In the genomic region with DNA sequence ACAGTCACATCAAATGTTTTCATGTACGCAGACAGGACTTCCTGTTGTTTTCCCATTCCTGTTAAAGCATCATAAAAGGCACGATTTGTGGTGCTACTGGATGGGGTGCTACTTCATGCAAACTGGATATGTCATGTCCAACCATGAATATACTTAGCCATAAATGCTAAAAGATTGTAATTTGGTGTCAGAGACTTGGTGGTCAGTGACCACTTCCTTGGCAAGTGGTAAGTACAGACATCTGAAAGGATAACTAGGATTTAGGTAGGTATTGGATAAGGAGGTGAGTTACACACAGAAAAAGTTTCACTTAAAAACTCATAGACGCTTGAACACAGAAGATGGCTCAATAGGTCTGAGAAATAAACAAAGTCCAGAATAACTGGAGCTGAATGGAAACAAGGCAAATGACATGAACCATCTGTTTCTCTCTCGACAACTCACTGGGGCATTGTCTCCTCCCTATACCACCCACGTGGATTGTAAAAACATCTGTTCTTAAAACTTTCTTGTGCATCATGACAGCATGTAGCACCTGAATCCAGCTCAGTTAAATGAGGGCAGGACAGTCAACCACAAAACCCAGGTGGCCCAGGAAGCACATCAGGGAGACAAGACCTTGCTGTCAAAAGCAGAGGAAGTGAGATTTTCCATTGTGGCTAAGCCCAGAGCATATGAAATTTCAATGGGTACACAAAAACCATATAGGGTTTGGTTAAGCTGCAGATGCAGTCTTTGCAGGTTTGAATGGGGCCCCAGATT, we compare ENCODE assay signal across 9 cellular contexts. TPM values are rescaled to one million over a fixed set of nuclear protein-coding genes. Genes with fewer than 3 reads are reported as not detected.
DNase-seq lines count a peak whose midpoint lies in the region; ATAC-seq lines count a peak whose summit lies in the region.
"Had no signal": no experiment of that assay in that cellular context is flagged by ENCODE, and none has a peak within 500 bp of the region (broad histone marks: within the 10 kb centered on the region; RNA-seq: fewer than 3 reads in every experiment).

No MANE protein-coding gene starts in this region.

- H3K27ac Mint-ChIP-seq in CD8-positive, alpha-beta memory T cell: peak overlapping the region; percentile 78 to 97 (median 86)
- H3K27ac Mint-ChIP-seq in activated naive CD8-positive, alpha-beta T cell treated with anti-CD3 and anti-CD28 coated beads for 36 hours: peak overlapping the region; percentile 60

- H3K9me3 Mint-ChIP-seq in CD8-positive, alpha-beta memory T cell: peaks cover 0 to 4% (median 0%) of the 10 kb centered on the region in 5 donors
- peaks cover 3% of the 10 kb centered on the region for H3K9me3 Mint-ChIP-seq in activated naive CD8-positive, alpha-beta T cell treated with anti-CD3 and anti-CD28 coated beads for 36 hours

- no peak overlapping the region for H3K4me3 ChIP-seq in CD8-positive, alpha-beta memory T cell (ENCODE audit: low read length)
- H3K4me3 ChIP-seq: SJSA1 had no signal

- CTCF ChIA-PET in CD8-positive, alpha-beta memory T cell (lab: Charles Lee): interaction anchor here (1.1 to 2.3 kb wide), 9 partner anchors 9 to 120 kb away, joined by 3 to 7 read pairs (median 4); no protein-coding TSS in a partner anchor

- H3K27ac ChIP-seq in CD8-positive, alpha-beta memory T cell (ENCODE audit: low read depth, low read length): no peak overlapping the region
- H3K27ac ChIP-seq: SJSA1 had no signal

- peaks cover 0 to 12% (median 0%) of the 10 kb centered on the region in 3 donors for H3K36me3 Mint-ChIP-seq in CD8-positive, alpha-beta memory T cell
- H3K36me3 Mint-ChIP-seq in activated naive CD8-positive, alpha-beta T cell treated with anti-CD3 and anti-CD28 coated beads for 36 hours: peaks cover 3% of the 10 kb centered on the region

- H3K4me3 Mint-ChIP-seq in CD8-positive, alpha-beta memory T cell: peak overlapping the region in 6 of 7 donors; percentile 27 to 65 (median 54)
- H3K4me3 Mint-ChIP-seq in activated naive CD8-positive, alpha-beta T cell treated with anti-CD3 and anti-CD28 coated beads for 36 hours: no peak overlapping the region

- H3K27me3 Mint-ChIP-seq in CD8-positive, alpha-beta memory T cell: no peaks in the 10 kb centered on the region
- H3K27me3 Mint-ChIP-seq in activated naive CD8-positive, alpha-beta T cell treated with anti-CD3 and anti-CD28 coated beads for 36 hours: peaks cover 2% of the 10 kb centered on the region

- no peaks in the 10 kb centered on the region for H3K9me3 ChIP-seq in CD8-positive, alpha-beta memory T cell (ENCODE audit: low read length)
- H3K9me3 ChIP-seq: SJSA1 had no signal

- peaks cover 31% of the 10 kb centered on the region for H3K4me1 ChIP-seq in CD8-positive, alpha-beta memory T cell (ENCODE audit: insufficient read depth, low read length)

- peaks cover 42 to 51% (median 50%) of the 10 kb centered on the region in 3 donors for H3K4me1 Mint-ChIP-seq in CD8-positive, alpha-beta memory T cell
- peaks cover 48% of the 10 kb centered on the region for H3K4me1 Mint-ChIP-seq in activated naive CD8-positive, alpha-beta T cell treated with anti-CD3 and anti-CD28 coated beads for 36 hours

- POLR2A ChIA-PET in CD8-positive, alpha-beta memory T cell (lab: Charles Lee): interaction anchor here (1.0 to 1.3 kb wide), 3 partner anchors 8 to 36 kb away, joined by 3 to 4 read pairs (median 3); no protein-coding TSS in a partner anchor

- H3K27me3 ChIP-seq in CD8-positive, alpha-beta memory T cell (ENCODE audit: insufficient read depth, low read length, poor library complexity, severe bottlenecking): no peaks in the 10 kb centered on the region
- H3K27me3 ChIP-seq: SJSA1 had no signal

- H3K36me3 ChIP-seq in CD8-positive, alpha-beta memory T cell (ENCODE audit: insufficient read depth, low read length): no peaks in the 10 kb centered on the region
- H3K36me3 ChIP-seq: SJSA1 had no signal

- ATAC-seq in GM19397 (IDR thresholded peaks at IDR 0.05; ENCODE audit: unreplicated experiment): peak; percentile 64
- peak; percentile 72 for ATAC-seq in HG03520 (IDR thresholded peaks at IDR 0.05; ENCODE audit: unreplicated experiment)

- DNase-seq in CD8-positive, alpha-beta memory T cell: peak in 3 of 5 donors; percentile 14 to 62 (median 46)
- peak; percentile 68 for DNase-seq in activated naive CD8-positive, alpha-beta T cell treated with anti-CD3 and anti-CD28 coated beads for 36 hours
- no peak for DNase-seq in epidermal melanocyte (ENCODE audit: insufficient read length, low spot score)
- no peak for DNase-seq in GF-D8 (lab: John Stamatoyannopoulos, UW)
- DNase-seq in NCI-H526 treated with DMSO at 0.1 percent for 48 hours (lab: John Stamatoyannopoulos, UW): no peak
- no peak for DNase-seq in AG08396 (ENCODE audit: low spot score)

RNA-seq across cellular contexts. Expression of a gene that starts 22.1 kb away (rescaled TPM):
- total RNA-seq in CD8-positive, alpha-beta memory T cell: not detected
- polyA plus RNA-seq in CD8-positive, alpha-beta memory T cell: not detected
- total RNA-seq in activated naive CD8-positive, alpha-beta T cell treated with anti-CD3 and anti-CD28 coated beads for 36 hours: under 1 TPM; 0.62 to 0.93 TPM
- total RNA-seq: SJSA1 had no signal

Comparison
In these comparisons a context has a peak if more than half of its experiments do, and no peak if none do; other contexts are left out.
1. DNase-seq: peak in CD8-positive, alpha-beta memory T cell (3 of 5) and activated naive CD8-positive, alpha-beta T cell treated with anti-CD3 and anti-CD28 coated beads for 36 hours (single experiment); none in epidermal melanocyte (single experiment), GF-D8 (single experiment), NCI-H526 treated with DMSO at 0.1 percent for 48 hours (single experiment) and AG08396 (single experiment).